In the genomic region with DNA sequence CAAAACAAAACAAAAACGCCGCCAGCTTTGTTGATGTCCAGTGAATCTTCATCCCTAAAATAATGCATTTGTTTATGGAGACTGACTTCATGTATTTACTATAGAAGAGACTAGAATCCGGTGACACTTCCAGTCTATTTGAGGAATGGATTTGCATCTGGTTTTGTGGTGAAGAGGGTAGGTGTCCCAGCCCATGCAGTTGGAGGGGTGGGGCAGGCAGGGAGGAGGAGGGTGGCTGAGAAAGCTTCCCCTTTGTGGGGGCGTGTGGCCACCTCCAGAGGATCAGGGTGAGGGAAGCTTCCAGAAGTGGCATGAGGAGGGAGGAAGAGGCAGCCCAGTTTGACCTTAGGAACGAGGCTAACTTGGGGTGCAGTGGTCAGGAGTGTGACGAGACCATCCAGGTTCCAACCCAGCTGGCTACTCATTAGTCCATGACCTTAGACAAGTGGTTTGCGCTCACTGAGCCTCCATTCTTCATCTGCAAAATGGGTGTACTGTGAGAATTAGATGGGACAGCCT, we compare ENCODE assay signal across 8 cellular contexts.
DNase-seq lines count a peak whose midpoint lies in the region; ATAC-seq, FAIRE-seq and TF ChIP-seq lines count a peak whose summit lies in the region.

No MANE protein-coding gene starts in this region.

- TF ChIP-seq POLR2A in right lobe of liver (IDR thresholded peaks at IDR 0.05): no peak

- DNase-seq in GM10266 (ENCODE audit: extremely low spot score) (peak; percentile 41), OCI-M1 (lab: John Stamatoyannopoulos, UW) (peak; percentile 6), right lobe of liver (peak in 2 of 3 donors; percentile 29 to 50), glomerular visceral epithelial cell (ENCODE audit: extremely low spot score) (no peak), frontal cortex (ENCODE audit: low spot score in 2 of 2) (no peak), HTR-8/SVneo (ENCODE audit: insufficient read length, low spot score) (no peak)
- no peak for DNase-seq in activated CD8-positive, alpha-beta memory T cell treated with anti-CD3 and anti-CD28 coated beads for 24 hours

- no peaks in the 10 kb centered on the region for H3K9me3 ChIP-seq in right lobe of liver

- TF ChIP-seq CTCF in GM10266 (IDR thresholded peaks at IDR 0.05; ENCODE audit: control insufficient read depth, insufficient read depth, low read depth, missing control alignments): no peak
- no peak for TF ChIP-seq CTCF in right lobe of liver (IDR thresholded peaks at IDR 0.05)

- FAIRE-seq in frontal cortex (lab: Jason Lieb, UNC) (no peak), HTR-8/SVneo (lab: Jason Lieb, UNC) (no peak)

- intact Hi-C loops in right lobe of liver (cut with DNase I): no loop called here

- H3K27ac ChIP-seq in right lobe of liver: peak overlapping the region; percentile 59 to 77 (median 67)

- H3K4me3 ChIP-seq in right lobe of liver: no peak overlapping the region

- H3K36me3 ChIP-seq in right lobe of liver: no peaks in the 10 kb centered on the region

- no peaks in the 10 kb centered on the region for H3K27me3 ChIP-seq in right lobe of liver

- ATAC-seq in GM21737 (IDR thresholded peaks at IDR 0.05; ENCODE audit: unreplicated experiment): peak; percentile 65
- peak in 3 of 4 donors; percentile 8 to 26 (median 13) for ATAC-seq in right lobe of liver

- WGBS in right lobe of liver (ENCODE audit: insufficient coverage, low coverage, low lambda C conversion rate, missing lambda C conversion rate): 46% methylated on average over 3 of the region's 7 CpGs

- peaks cover 0 to 29% (median 20%) of the 10 kb centered on the region in 4 donors for H3K4me1 ChIP-seq in right lobe of liver

Comparison
In these comparisons a context has a peak if more than half of its experiments do, and no peak if none do; other contexts are left out.
1. DNase-seq: peak in GM10266 (single experiment), OCI-M1 (single experiment) and right lobe of liver (2 of 3); none in activated CD8-positive, alpha-beta memory T cell treated with anti-CD3 and anti-CD28 coated beads for 24 hours (single experiment), glomerular visceral epithelial cell (single experiment), frontal cortex (0 of 2) and HTR-8/SVneo (single experiment).